1 cellular context compared by ENCODE assay signal in the genomic region with DNA sequence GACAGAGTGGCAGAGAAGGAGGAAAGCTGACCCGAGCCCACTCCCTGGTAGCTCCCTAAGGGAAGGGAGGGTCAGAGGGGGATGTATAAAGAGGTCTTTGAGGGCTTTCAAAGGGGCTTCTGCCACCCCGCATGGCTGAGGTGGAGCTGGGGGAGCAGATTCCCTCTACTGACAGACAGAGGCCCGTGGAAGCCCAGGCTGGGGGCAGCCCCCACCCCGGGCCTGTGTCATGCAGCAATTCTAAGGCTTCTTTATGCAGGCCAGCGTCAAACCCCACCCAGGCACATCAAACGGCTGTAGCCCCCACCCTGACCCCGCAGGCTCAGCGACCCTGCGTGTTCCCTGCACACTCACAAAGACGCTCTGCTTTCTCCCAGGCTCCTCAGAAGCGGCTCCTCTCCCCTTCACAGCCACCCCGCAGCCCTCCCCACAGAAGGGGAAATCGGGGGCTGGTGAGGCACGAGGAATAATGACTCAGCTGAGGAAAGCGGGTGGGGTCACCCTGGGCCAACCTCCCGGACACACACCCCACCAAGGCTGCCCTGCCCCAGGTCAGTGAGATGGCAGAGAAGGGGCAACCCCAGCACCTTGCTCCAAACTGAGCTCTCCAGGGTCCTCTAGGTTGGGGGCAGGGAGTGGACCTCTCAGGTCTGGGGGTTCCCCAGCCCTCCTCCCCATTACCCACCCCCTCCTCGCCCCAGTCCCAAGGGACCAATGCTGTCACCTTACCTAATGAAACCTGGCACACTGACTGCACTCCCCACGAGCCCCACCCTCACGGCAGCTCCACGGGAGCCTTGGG.
TF ChIP-seq lines count a peak whose summit lies in the region.

No MANE protein-coding gene starts in this region.

TF ChIP-seq in H1, 55 proteins besides CTCF, POLR2A, EP300 and RAD21:
- TF ChIP-seq CHD1 (IDR thresholded peaks at IDR 0.05; ENCODE audit: low read depth, low read length) (no peak), TBP (IDR thresholded peaks at IDR 0.05; ENCODE audit: low read depth, low read length) (no peak), TAF1 (IDR thresholded peaks at IDR 0.05; ENCODE audit: low read depth, low read length) (no peak), SRF (IDR thresholded peaks at IDR 0.05; ENCODE audit: low read depth, low read length) (no peak), SP2 (IDR thresholded peaks at IDR 0.05; ENCODE audit: low read length) (no peak), BACH1 (IDR thresholded peaks at IDR 0.05; ENCODE audit: low read length) (no peak), TAF7 (optimal IDR thresholded peaks at IDR 0.05; ENCODE audit: borderline replicate concordance, low read depth, low read length) (no peak), SIN3A (conservative IDR thresholded peaks at IDR 0.05 in 1 of 2, IDR thresholded peaks at IDR 0.05 in 1 of 2; ENCODE audit: low read depth in 1 of 2, low read length in 2 of 2) (no peak), CBX5 (IDR thresholded peaks at IDR 0.05; ENCODE audit: low read depth, low read length) (no peak)
